In genomic region chr6:144013486-144013909, GRCh38 we compare ENCODE assay signal across 8 cellular contexts. TPM values are rescaled to one million over a fixed set of nuclear protein-coding genes. Genes with fewer than 3 reads are reported as not detected.
DNase-seq lines count a peak whose midpoint lies in the region; ATAC-seq, FAIRE-seq and TF ChIP-seq lines count a peak whose summit lies in the region.

No MANE protein-coding gene starts in this region.

- no TSS peak for BruUV-seq in A673 (replicated peaks; lab: Mats Ljungman, UMichigan)

- peak; percentile 87 for TF ChIP-seq CTCF in A673 (conservative IDR thresholded peaks at IDR 0.05; ENCODE audit: low read depth, low read length)
- peak; percentile 94 for TF ChIP-seq CTCF in smooth muscle cell (IDR thresholded peaks at IDR 0.05; ENCODE audit: borderline replicate concordance, insufficient read depth, poor library complexity, severe bottlenecking)

- no peak for TF ChIP-seq POLR2A in GM12892 (IDR thresholded peaks at IDR 0.05; ENCODE audit: low read depth, low read length)

- intact Hi-C loops in A673 (cut with micrococcal nuclease; ENCODE audit: unreplicated experiment) = loop anchor here (1.0 to 10.0 kb wide), 3 partner anchors 71 to 1539 kb away; no protein-coding TSS in a partner anchor

- H3K9me3 ChIP-seq in A673 (ENCODE audit: low read depth, low read length, poor library complexity, severe bottlenecking) (no peaks in the 10 kb centered on the region), smooth muscle cell (replicated peaks; ENCODE audit: low read depth) (no peaks in the 10 kb centered on the region)

- ATAC-seq in HG02870 (IDR thresholded peaks at IDR 0.05; ENCODE audit: unreplicated experiment) = no peak

- H3F3A ChIP-seq in smooth muscle cell (ENCODE audit: low read depth) = no peaks in the 10 kb centered on the region

- H3K36me3 ChIP-seq in A673 (ENCODE audit: insufficient read depth, low read length, poor library complexity, severe bottlenecking) (no peaks in the 10 kb centered on the region), smooth muscle cell (ENCODE audit: low read depth) (no peaks in the 10 kb centered on the region)

- DNase-seq in A673 (ENCODE audit: low spot score) (peak; percentile 84), GM12892 (ENCODE audit: insufficient read length) (peak; percentile 15), NCI-H1694 treated with DMSO at 0.1 percent for 48 hours (lab: John Stamatoyannopoulos, UW) (peak; percentile 25), T-helper 9 cell (peak; percentile 56), astrocyte of the hippocampus (ENCODE audit: low read depth, low spot score) (peak; percentile 91), hippocampal formation (lab: John Stamatoyannopoulos, UW) (peak; percentile 31 to 57), smooth muscle cell (lab: John Stamatoyannopoulos, UW; ENCODE audit: unreplicated experiment) (peak; percentile 8)

- FAIRE-seq in GM12892 (lab: Jason Lieb, UNC) = peak; percentile 82

- CTCF ChIA-PET in A673 (lab: Charles Lee) = interaction anchor here (0.7 to 3.0 kb wide), 6 partner anchors 9 to 1174 kb away, joined by 3 to 21 read pairs (median 4); no protein-coding TSS in a partner anchor

- H3K4me3 ChIP-seq in A673 (ENCODE audit: low read depth, low read length, poor library complexity, severe bottlenecking) = no peak overlapping the region
- no peak overlapping the region for H3K4me3 ChIP-seq in smooth muscle cell

- H3K27ac ChIP-seq in A673 (ENCODE audit: low read depth, low read length, poor library complexity, severe bottlenecking) (no peak overlapping the region), smooth muscle cell (ENCODE audit: low read depth) (no peak overlapping the region)

- no peak overlapping the region for H2AFZ ChIP-seq in smooth muscle cell (ENCODE audit: low read depth)

- H3K79me2 ChIP-seq in smooth muscle cell (ENCODE audit: low read depth) = no peaks in the 10 kb centered on the region

- no peak overlapping the region for H3K4me2 ChIP-seq in smooth muscle cell

- H3K9ac ChIP-seq in smooth muscle cell (ENCODE audit: low read depth) = no peak overlapping the region

- H3K4me1 ChIP-seq in A673 (ENCODE audit: insufficient read depth, low read length, poor library complexity, severe bottlenecking) = no peaks in the 10 kb centered on the region
- no peaks in the 10 kb centered on the region for H3K4me1 ChIP-seq in smooth muscle cell (ENCODE audit: low read depth)

- POLR2A ChIA-PET in A673 (lab: Charles Lee; ENCODE audit: low non-redundant PET) = no interaction called here

- H4K20me1 ChIP-seq in smooth muscle cell (ENCODE audit: low read depth) = no peaks in the 10 kb centered on the region

- 34% methylated on average over 8 of the region's 8 CpGs for WGBS in smooth muscle cell (ENCODE audit: low lambda C conversion rate)

- H3K27me3 ChIP-seq in A673 (replicated peaks; ENCODE audit: insufficient read depth, low read depth, low read length, poor library complexity) (peaks cover 5% of the 10 kb centered on the region), smooth muscle cell (ENCODE audit: low read depth) (no peaks in the 10 kb centered on the region)

RNA-seq across cellular contexts. Expression of gene PLAGL1, which starts 5.4 kb away (rescaled TPM):
- 0.77 and 1.3 TPM in 2 replicates for total RNA-seq in A673 (2021)
- 17.4 TPM for polyA plus RNA-seq in GM12892 (2012; ENCODE audit: missing spikeins)
- 99.7 and 102 TPM in 2 replicates for total RNA-seq in smooth muscle cell
- 130 and 138 TPM in 2 replicates for polyA plus RNA-seq in smooth muscle cell

Comparison
In these comparisons a context has a peak if more than half of its experiments do, and no peak if none do; other contexts are left out.
1. DNase-seq: peak in every context shown above with its lines; median percentile 91 in astrocyte of the hippocampus; 84 in A673; 56 in T-helper 9 cell; 44 in hippocampal formation; 25 in NCI-H1694 treated with DMSO at 0.1 percent for 48 hours; 15 in GM12892; 8 in smooth muscle cell.
2. RNA of gene PLAGL1, which starts 5.4 kb away (total RNA-seq): 99.7 to 102 TPM in smooth muscle cell; 0.77 to 1.3 TPM in A673; every median in the first group is over 10 times any median in the second.